1 cellular context compared by ENCODE assay signal in the genomic region with DNA sequence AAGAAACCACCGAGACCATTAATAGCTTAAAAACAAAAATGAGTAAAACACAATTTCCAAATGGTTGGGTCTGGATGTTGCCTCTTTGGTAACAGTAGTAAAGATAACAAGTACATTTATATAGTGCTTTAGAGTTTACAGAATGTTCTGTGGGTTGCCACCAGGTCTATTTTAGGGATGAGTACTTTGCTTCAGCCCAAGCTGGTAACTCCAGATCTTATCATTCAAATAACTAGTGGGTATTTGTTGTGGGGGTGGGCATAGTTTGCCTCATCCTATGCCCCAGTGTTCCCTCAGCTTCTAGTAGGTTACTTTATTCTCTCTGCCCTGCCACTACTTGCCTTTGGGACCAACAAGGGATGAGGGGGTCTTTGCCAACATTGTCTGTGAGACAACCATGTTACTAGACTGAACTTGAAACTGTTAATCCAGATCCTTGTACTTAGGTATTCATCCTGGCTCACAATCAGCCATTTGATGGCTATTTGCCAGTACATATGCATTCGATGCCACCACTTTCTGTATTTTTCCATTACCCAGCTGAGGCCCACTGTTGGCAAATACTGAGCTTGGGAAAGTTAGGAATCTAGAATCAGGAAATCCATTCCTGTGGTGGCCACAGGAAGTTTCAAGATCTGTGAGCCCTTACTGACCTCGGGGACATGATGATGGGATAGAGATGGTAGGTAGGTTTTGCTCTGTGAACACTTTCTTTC.
TF ChIP-seq lines count a peak whose summit lies in the region.

No MANE protein-coding gene starts in this region.

TF ChIP-seq in GM23338, 12 proteins besides CTCF, POLR2A, EP300 and RAD21:
- TF ChIP-seq EZH2 (IDR thresholded peaks at IDR 0.05; ENCODE audit: low read depth, unreplicated experiment) (no peak), CREB1 (CRISPR knock-in tag; IDR thresholded peaks at IDR 0.05; ENCODE audit: low read depth) (no peak), NANOG (IDR thresholded peaks at IDR 0.05; ENCODE audit: borderline replicate concordance) (no peak), JUNB (IDR thresholded peaks at IDR 0.05; ENCODE audit: unreplicated experiment) (no peak), STAT1 (IDR thresholded peaks at IDR 0.05; ENCODE audit: unreplicated experiment) (no peak), ZNF114 (CRISPR knock-in tag; IDR thresholded peaks at IDR 0.05) (no peak), ZNF331 (CRISPR knock-in tag; IDR thresholded peaks at IDR 0.05; ENCODE audit: low read depth) (no peak), EZH2phosphoT487 (IDR thresholded peaks at IDR 0.05; ENCODE audit: unreplicated experiment) (no peak), POLR2AphosphoS5 (IDR thresholded peaks at IDR 0.05; ENCODE audit: low read depth) (no peak)
- TF ChIP-seq, protein P1, sequence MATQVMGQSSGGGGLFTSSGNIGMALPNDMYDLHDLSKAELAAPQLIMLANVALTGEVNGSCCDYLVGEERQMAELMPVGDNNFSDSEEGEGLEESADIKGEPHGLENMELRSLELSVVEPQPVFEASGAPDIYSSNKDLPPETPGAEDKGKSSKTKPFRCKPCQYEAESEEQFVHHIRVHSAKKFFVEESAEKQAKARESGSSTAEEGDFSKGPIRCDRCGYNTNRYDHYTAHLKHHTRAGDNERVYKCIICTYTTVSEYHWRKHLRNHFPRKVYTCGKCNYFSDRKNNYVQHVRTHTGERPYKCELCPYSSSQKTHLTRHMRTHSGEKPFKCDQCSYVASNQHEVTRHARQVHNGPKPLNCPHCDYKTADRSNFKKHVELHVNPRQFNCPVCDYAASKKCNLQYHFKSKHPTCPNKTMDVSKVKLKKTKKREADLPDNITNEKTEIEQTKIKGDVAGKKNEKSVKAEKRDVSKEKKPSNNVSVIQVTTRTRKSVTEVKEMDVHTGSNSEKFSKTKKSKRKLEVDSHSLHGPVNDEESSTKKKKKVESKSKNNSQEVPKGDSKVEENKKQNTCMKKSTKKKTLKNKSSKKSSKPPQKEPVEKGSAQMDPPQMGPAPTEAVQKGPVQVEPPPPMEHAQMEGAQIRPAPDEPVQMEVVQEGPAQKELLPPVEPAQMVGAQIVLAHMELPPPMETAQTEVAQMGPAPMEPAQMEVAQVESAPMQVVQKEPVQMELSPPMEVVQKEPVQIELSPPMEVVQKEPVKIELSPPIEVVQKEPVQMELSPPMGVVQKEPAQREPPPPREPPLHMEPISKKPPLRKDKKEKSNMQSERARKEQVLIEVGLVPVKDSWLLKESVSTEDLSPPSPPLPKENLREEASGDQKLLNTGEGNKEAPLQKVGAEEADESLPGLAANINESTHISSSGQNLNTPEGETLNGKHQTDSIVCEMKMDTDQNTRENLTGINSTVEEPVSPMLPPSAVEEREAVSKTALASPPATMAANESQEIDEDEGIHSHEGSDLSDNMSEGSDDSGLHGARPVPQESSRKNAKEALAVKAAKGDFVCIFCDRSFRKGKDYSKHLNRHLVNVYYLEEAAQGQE (IDR thresholded peaks at IDR 0.05; ENCODE audit: unreplicated experiment): no peak
- TF ChIP-seq, protein P2, sequence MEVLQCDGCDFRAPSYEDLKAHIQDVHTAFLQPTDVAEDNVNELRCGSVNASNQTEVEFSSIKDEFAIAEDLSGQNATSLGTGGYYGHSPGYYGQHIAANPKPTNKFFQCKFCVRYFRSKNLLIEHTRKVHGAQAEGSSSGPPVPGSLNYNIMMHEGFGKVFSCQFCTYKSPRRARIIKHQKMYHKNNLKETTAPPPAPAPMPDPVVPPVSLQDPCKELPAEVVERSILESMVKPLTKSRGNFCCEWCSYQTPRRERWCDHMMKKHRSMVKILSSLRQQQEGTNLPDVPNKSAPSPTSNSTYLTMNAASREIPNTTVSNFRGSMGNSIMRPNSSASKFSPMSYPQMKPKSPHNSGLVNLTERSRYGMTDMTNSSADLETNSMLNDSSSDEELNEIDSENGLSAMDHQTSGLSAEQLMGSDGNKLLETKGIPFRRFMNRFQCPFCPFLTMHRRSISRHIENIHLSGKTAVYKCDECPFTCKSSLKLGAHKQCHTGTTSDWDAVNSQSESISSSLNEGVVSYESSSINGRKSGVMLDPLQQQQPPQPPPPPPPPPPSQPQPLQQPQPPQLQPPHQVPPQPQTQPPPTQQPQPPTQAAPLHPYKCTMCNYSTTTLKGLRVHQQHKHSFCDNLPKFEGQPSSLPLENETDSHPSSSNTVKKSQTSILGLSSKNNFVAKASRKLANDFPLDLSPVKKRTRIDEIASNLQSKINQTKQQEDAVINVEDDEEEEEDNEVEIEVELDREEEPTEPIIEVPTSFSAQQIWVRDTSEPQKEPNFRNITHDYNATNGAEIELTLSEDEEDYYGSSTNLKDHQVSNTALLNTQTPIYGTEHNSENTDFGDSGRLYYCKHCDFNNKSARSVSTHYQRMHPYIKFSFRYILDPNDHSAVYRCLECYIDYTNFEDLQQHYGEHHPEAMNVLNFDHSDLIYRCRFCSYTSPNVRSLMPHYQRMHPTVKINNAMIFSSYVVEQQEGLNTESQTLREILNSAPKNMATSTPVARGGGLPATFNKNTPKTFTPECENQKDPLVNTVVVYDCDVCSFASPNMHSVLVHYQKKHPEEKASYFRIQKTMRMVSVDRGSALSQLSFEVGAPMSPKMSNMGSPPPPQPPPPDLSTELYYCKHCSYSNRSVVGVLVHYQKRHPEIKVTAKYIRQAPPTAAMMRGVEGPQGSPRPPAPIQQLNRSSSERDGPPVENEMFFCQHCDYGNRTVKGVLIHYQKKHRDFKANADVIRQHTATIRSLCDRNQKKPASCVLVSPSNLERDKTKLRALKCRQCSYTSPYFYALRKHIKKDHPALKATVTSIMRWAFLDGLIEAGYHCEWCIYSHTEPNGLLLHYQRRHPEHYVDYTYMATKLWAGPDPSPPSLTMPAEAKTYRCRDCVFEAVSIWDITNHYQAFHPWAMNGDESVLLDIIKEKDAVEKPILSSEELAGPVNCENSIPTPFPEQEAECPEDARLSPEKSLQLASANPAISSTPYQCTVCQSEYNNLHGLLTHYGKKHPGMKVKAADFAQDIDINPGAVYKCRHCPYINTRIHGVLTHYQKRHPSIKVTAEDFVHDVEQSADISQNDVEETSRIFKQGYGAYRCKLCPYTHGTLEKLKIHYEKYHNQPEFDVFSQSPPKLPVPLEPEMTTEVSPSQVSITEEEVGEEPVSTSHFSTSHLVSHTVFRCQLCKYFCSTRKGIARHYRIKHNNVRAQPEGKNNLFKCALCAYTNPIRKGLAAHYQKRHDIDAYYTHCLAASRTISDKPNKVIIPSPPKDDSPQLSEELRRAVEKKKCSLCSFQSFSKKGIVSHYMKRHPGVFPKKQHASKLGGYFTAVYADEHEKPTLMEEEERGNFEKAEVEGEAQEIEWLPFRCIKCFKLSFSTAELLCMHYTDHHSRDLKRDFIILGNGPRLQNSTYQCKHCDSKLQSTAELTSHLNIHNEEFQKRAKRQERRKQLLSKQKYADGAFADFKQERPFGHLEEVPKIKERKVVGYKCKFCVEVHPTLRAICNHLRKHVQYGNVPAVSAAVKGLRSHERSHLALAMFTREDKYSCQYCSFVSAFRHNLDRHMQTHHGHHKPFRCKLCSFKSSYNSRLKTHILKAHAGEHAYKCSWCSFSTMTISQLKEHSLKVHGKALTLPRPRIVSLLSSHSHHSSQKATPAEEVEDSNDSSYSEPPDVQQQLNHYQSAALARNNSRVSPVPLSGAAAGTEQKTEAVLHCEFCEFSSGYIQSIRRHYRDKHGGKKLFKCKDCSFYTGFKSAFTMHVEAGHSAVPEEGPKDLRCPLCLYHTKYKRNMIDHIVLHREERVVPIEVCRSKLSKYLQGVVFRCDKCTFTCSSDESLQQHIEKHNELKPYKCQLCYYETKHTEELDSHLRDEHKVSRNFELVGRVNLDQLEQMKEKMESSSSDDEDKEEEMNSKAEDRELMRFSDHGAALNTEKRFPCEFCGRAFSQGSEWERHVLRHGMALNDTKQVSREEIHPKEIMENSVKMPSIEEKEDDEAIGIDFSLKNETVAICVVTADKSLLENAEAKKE (CRISPR knock-in tag; IDR thresholded peaks at IDR 0.05): no peak
- TF ChIP-seq, protein P3, sequence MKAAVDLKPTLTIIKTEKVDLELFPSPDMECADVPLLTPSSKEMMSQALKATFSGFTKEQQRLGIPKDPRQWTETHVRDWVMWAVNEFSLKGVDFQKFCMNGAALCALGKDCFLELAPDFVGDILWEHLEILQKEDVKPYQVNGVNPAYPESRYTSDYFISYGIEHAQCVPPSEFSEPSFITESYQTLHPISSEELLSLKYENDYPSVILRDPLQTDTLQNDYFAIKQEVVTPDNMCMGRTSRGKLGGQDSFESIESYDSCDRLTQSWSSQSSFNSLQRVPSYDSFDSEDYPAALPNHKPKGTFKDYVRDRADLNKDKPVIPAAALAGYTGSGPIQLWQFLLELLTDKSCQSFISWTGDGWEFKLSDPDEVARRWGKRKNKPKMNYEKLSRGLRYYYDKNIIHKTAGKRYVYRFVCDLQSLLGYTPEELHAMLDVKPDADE (IDR thresholded peaks at IDR 0.05): no peak
